In the genomic region with DNA sequence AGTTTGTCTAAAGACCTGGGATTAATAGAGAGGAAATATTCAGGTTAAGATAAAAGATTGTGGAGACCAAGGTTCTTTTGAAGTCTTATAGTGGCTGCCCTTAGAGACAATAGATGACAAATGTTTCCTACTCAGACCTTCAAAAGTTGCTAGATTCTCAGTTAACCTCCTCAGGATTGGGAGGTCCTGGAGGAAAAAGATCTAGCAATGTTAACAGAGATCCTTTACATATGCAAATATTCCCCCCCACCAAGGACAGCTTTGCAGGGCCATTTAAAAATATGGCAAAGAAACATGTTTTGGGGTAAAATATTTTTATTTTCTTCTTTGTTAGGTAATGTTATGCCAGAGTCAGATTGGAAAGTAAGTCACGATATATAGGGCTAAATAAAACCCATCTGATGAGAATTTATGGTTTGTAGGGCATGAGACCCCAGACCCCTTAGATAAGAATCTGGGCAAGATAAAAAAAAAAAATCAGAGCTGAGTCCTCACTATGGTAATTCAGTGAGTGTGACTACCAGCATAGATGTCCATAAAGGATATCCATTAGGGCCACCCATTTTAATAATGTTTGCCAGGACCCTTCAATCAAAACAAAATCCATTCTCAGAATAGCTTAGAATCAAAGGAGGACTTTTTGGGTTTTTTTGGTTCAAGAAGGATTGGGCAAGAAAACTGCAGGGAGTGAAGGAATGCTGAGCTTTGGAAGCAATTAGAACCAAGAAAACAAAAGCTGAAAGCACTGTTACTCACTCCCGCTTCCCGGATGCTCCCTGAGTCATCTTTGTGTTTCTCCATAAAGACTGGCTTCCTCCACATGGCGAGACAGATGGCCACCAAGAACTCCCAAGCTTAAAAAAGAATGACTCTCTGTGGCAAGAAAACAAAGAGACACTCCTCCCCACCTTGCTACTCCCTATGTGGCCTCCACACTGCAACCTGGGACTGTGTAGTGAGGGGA, we compare ENCODE assay signal across 11 cellular contexts. TPM values are rescaled to one million over a fixed set of nuclear protein-coding genes. Genes with fewer than 3 reads are reported as not detected.
A peak's percentile ranks its signal among the peaks of the same experiment; 100 is the strongest.
DNase-seq lines count a peak whose midpoint lies in the region; ATAC-seq, FAIRE-seq and TF ChIP-seq lines count a peak whose summit lies in the region.
"Had no signal": no experiment of that assay in that cellular context is flagged by ENCODE, and none has a peak within 500 bp of the region (broad histone marks: within the 10 kb centered on the region; RNA-seq: fewer than 3 reads in every experiment).

No MANE protein-coding gene starts in this region.

- H4K91ac ChIP-seq in H1 (replicated peaks; ENCODE audit: insufficient read length, low read length): no peak overlapping the region

- peak overlapping the region in 1 of 4 experiments; percentile 41; a peak in 1 of 7 replicates for H3K9ac ChIP-seq in H1 (replicated peaks in 1 of 4; ENCODE audit: extremely low read depth in 1 of 4, low read depth in 3 of 4, low read length in 3 of 4)
- no peak overlapping the region for H3K9ac ChIP-seq in mesendoderm (ENCODE audit: low read length)

- H3K4me2 ChIP-seq in H1 (ENCODE audit: insufficient read depth in 1 of 2, low read depth in 2 of 2, low read length in 2 of 2) (peak overlapping the region; percentile 3 to 43; a peak in 3 of 4 replicates), mesendoderm (ENCODE audit: low read length) (no peak overlapping the region)

- H3K4me3 ChIP-seq in H1 (ENCODE audit: extremely low read depth in 1 of 4, insufficient read depth in 2 of 4, low read depth in 3 of 4, low read length in 4 of 4) (peak overlapping the region in 2 of 4 experiments; percentile 7 to 9; a peak in 1 of 8 replicates), mesendoderm (ENCODE audit: low read length) (no peak overlapping the region)

- H3K36me3 ChIP-seq in H1 (ENCODE audit: control insufficient read depth in 2 of 4, insufficient read depth in 4 of 4, low read length in 3 of 4) (no peaks in the 10 kb centered on the region), mesendoderm (ENCODE audit: control insufficient read depth, insufficient read depth, low read length) (no peaks in the 10 kb centered on the region)

- 21% methylated on average over 4 of the region's 4 CpGs; no CpG with 5 or more reads in 1 of the 2 experiments for WGBS in H1 (ENCODE audit: extremely low coverage in 1 of 2, insufficient coverage in 1 of 2, insufficient read length in 1 of 2, insufficient replicate concordance in 2 of 2, low coverage in 1 of 2, low lambda C conversion rate in 2 of 2, missing lambda C conversion rate in 1 of 2), 2 experiments
- WGBS in mesendoderm (ENCODE audit: extremely low coverage, insufficient coverage, low lambda C conversion rate): no CpG with 5 or more reads among the region's 4 CpGs

- no peak overlapping the region for H2BK12ac ChIP-seq in H1 (ENCODE audit: low read depth, low read length)

- H3K79me1 ChIP-seq in H1 (ENCODE audit: low read depth, low read length): no peaks in the 10 kb centered on the region
- H3K79me1 ChIP-seq in mesendoderm (ENCODE audit: low read length): no peaks in the 10 kb centered on the region

- H2AFZ ChIP-seq in H1 (ENCODE audit: low read length): peak overlapping the region; percentile 87; the same call in 1 of the 2 replicates

- H3K27ac ChIP-seq in H1 (ENCODE audit: low read depth, low read length) (peak overlapping the region; percentile 77; the same call in 1 of the 2 replicates), mesendoderm (ENCODE audit: low read depth, low read length) (peak overlapping the region; percentile 92)

- no peak overlapping the region for H4K8ac ChIP-seq in H1 (ENCODE audit: extremely low read depth, insufficient read depth, low read length)
- H4K8ac ChIP-seq in mesendoderm (ENCODE audit: low read depth, low read length): peak overlapping the region; percentile 39

- peak overlapping the region; percentile 91; the same call in 1 of the 2 replicates for H2BK5ac ChIP-seq in H1 (ENCODE audit: low read depth, low read length)
- peak overlapping the region; percentile 31 for H2BK5ac ChIP-seq in mesendoderm (ENCODE audit: low read length)

- CTCF ChIA-PET in H1 (lab: Charles Lee; ENCODE audit: partially characterized antibody): interaction anchor here (0.6 to 2.1 kb wide), 6 partner anchors 11 to 184 kb away, joined by 3 to 9 read pairs (median 4); no protein-coding TSS in a partner anchor

- H3K27me3 ChIP-seq in H1 (replicated peaks in 1 of 4; ENCODE audit: control insufficient read depth in 3 of 4, extremely low read depth in 1 of 4, insufficient read depth in 3 of 4, low read length in 3 of 4) (no peaks in the 10 kb centered on the region), mesendoderm (ENCODE audit: insufficient read depth, low read length, poor library complexity) (no peaks in the 10 kb centered on the region)

- H2BK15ac ChIP-seq in H1 (ENCODE audit: low read length) (no peak overlapping the region), mesendoderm (replicated peaks; ENCODE audit: low read depth) (peak overlapping the region; percentile 27)

- H3K14ac ChIP-seq in H1 (ENCODE audit: insufficient read length): no peak overlapping the region

- H3K18ac ChIP-seq in H1 (ENCODE audit: extremely low read depth, low read length) (0 out of 2 replicates have a peak overlapping the region, but pooled peaks have one; percentile 9), mesendoderm (ENCODE audit: low read length) (peak overlapping the region; percentile 71)

- TF ChIP-seq POLR2A in H1 (IDR thresholded peaks at IDR 0.05; ENCODE audit: control extremely low read depth in 1 of 2, low read depth in 2 of 2, low read length in 2 of 2): peak in 1 of 2 experiments; percentile 41; a peak in 1 of 3 replicates

- H3K79me2 ChIP-seq in H1 (ENCODE audit: control insufficient read depth in 1 of 2, insufficient read depth in 2 of 2, low read length in 2 of 2): no peaks in the 10 kb centered on the region
- H3K79me2 ChIP-seq in mesendoderm (ENCODE audit: control insufficient read depth, insufficient read depth, low read length): no peaks in the 10 kb centered on the region

- no peaks in the 10 kb centered on the region for H4K20me1 ChIP-seq in H1 (replicated peaks in 1 of 2; ENCODE audit: control insufficient read depth in 1 of 2, insufficient read depth in 2 of 2, low read length in 2 of 2)

- H3K4me1 ChIP-seq in H1 (replicated peaks in 1 of 4; ENCODE audit: control insufficient read depth in 3 of 4, insufficient read depth in 4 of 4, low read length in 3 of 4) (peaks cover 2 to 14% (median 5%) of the 10 kb centered on the region in 4 experiments; a peak in 6 of 7 replicates), mesendoderm (ENCODE audit: control insufficient read depth, low read depth, low read length) (peaks cover 3% of the 10 kb centered on the region)

- POLR2A ChIA-PET in H1 (lab: Charles Lee; ENCODE audit: partially characterized antibody): interaction anchor here (0.6 to 1.4 kb wide), 13 partner anchors 8 to 1562 kb away, joined by 3 to 8 read pairs (median 4); no protein-coding TSS in a partner anchor

- peak; percentile 54 for DNase-seq in Ammon's horn (ENCODE audit: low spot score)
- DNase-seq in M059J (ENCODE audit: low read depth): peak; percentile 86
- DNase-seq in H1 (ENCODE audit: low read depth in 1 of 2, low spot score in 2 of 2): no peak
- DNase-seq in mesendoderm: peak; percentile 91
- DNase-seq in activated CD4-positive, alpha-beta T cell treated with anti-CD3 and anti-CD28 coated beads, Interleukin-2, amount 50 U/mL, for 4 hours: no peak
- DNase-seq in NCI-H2029 (lab: John Stamatoyannopoulos, UW): no peak
- no peak for DNase-seq in left ventricle myocardium superior
- no peak for DNase-seq in NCI-H748 treated with DMSO at 0.1 percent for 48 hours (lab: John Stamatoyannopoulos, UW)
- DNase-seq: activated naive CD4-positive, alpha-beta T cell; natural killer cell had no signal

- H4K5ac ChIP-seq in H1 (ENCODE audit: insufficient read length, low read depth, low read length) (peak overlapping the region; percentile 41), mesendoderm (ENCODE audit: low read length) (no peak overlapping the region)

- no peak for TF ChIP-seq EP300 in H1 (IDR thresholded peaks at IDR 0.05; ENCODE audit: borderline replicate concordance in 1 of 2, low read depth in 2 of 2, low read length in 2 of 2)

- intact Hi-C loops in left ventricle myocardium superior (cut with micrococcal nuclease): no loop called here

- TF ChIP-seq RAD21 in H1 (IDR thresholded peaks at IDR 0.05 in 1 of 2, conservative IDR thresholded peaks at IDR 0.05 in 1 of 2; ENCODE audit: low read depth in 2 of 2, low read length in 2 of 2): no peak

- H2BK120ac ChIP-seq in H1 (replicated peaks; ENCODE audit: low read depth, low read length): peak overlapping the region; percentile 17
- peak overlapping the region; percentile 24 for H2BK120ac ChIP-seq in mesendoderm (ENCODE audit: low read depth, low read length)

- no peak overlapping the region for H2BK20ac ChIP-seq in H1 (ENCODE audit: low read length)

- H3K23me2 ChIP-seq in H1 (ENCODE audit: low read depth, low read length): no peaks in the 10 kb centered on the region

- no peak for TF ChIP-seq CTCF in H1 (IDR thresholded peaks at IDR 0.05; ENCODE audit: control extremely low read depth in 1 of 3, insufficient read depth in 1 of 3, low read depth in 1 of 3, low read length in 3 of 3)

- H3K9me3 ChIP-seq in H1 (ENCODE audit: insufficient read depth in 2 of 2, low read depth in 1 of 2, low read length in 1 of 2): no peaks in the 10 kb centered on the region

- FAIRE-seq in H1 (lab: Jason Lieb, UNC): no peak

- H3K56ac ChIP-seq in H1 (replicated peaks; ENCODE audit: insufficient read length, low read depth, low read length) (no peak overlapping the region), mesendoderm (ENCODE audit: low read length) (peak overlapping the region; percentile 59)

- H2AK5ac ChIP-seq in H1 (ENCODE audit: low read depth, low read length): no peak overlapping the region
- H2AK5ac ChIP-seq in mesendoderm (ENCODE audit: low read length): no peak overlapping the region

- no peak overlapping the region for H3K4ac ChIP-seq in H1 (replicated peaks; ENCODE audit: insufficient read length, low read depth, low read length)
- peak overlapping the region; percentile 37 for H3K4ac ChIP-seq in mesendoderm (ENCODE audit: low read depth, low read length)

- H3K23ac ChIP-seq in H1 (ENCODE audit: insufficient read length) (no peak overlapping the region), mesendoderm (ENCODE audit: low read length) (no peak overlapping the region)

- no peak for ATAC-seq in left ventricle myocardium superior
- ATAC-seq: natural killer cell had no signal

RNA-seq across cellular contexts. Expression of a gene that starts 28.2 kb away (rescaled TPM):
- total RNA-seq in M059J (2014; rRNA removed; shearing (Covaris generic)): not detected in 2 replicates
- 0.65 TPM in 1 of 2 replicates, not detected in the other for total RNA-seq in H1 (2021; fragmentation: NEBNext Ultra II Directional; extraction: Animal tissue kit (Norgen Biotek cat#: 25700))
- polyA plus RNA-seq in H1 (2011; rRNA removed): 0.12 and 0.17 TPM in 2 replicates
- polyA plus RNA-seq in H1 (2011; cell fraction: cytosol; rRNA removed): 0.36 TPM
- polyA plus RNA-seq in H1 (2011; cell fraction: nucleus; rRNA removed): 0.34 TPM
- 0.36 to 0.58 TPM in 2 of 4 replicates, not detected in the others for polyA plus RNA-seq in H1 (2012, experiment 1 of 2)
- polyA plus RNA-seq in H1 (2012, experiment 2 of 2): not detected
- 2.7 TPM for polyA plus RNA-seq in H1 (2013, experiment 1 of 2)
- 3.8 TPM for polyA plus RNA-seq in H1 (2013, experiment 2 of 2)
- not detected in 2 replicates for polyA minus RNA-seq in H1 (2011; rRNA and poly(A)+ RNA removed)
- not detected for polyA minus RNA-seq in H1 (2011; cell fraction: cytosol; rRNA and poly(A)+ RNA removed)
- polyA minus RNA-seq in H1 (2011; cell fraction: nucleus; rRNA and poly(A)+ RNA removed): not detected
- polyA plus RNA-seq in mesendoderm (2013, experiment 1 of 2): 1.4 TPM
- polyA plus RNA-seq in mesendoderm (2013, experiment 2 of 2): 1.7 TPM
- not detected for total RNA-seq in left ventricle myocardium superior
- polyA plus RNA-seq: esophagus had no signal

RNA-seq across cellular contexts. Expression of a gene that starts 44.1 kb away (rescaled TPM):
- 0.07 and 0.12 TPM in 2 replicates for total RNA-seq in M059J (2014; rRNA removed; shearing (Covaris generic))
- total RNA-seq in H1 (2021; fragmentation: NEBNext Ultra II Directional; extraction: Animal tissue kit (Norgen Biotek cat#: 25700)): 1.2 and 1.4 TPM in 2 replicates
- polyA plus RNA-seq in H1 (2011; rRNA removed): 1.6 and 2.9 TPM in 2 replicates
- polyA plus RNA-seq in H1 (2011; cell fraction: cytosol; rRNA removed): 1.8 TPM
- polyA plus RNA-seq in H1 (2011; cell fraction: nucleus; rRNA removed): 4.3 TPM
- polyA plus RNA-seq in H1 (2012, experiment 1 of 2): 1.1 to 1.9 TPM (median 1.5 TPM) in 4 replicates
- 0.81 TPM for polyA plus RNA-seq in H1 (2012, experiment 2 of 2)
- 2.3 TPM for polyA plus RNA-seq in H1 (2013, experiment 1 of 2)
- 2.1 TPM for polyA plus RNA-seq in H1 (2013, experiment 2 of 2)
- polyA minus RNA-seq in H1 (2011; rRNA and poly(A)+ RNA removed): 0.22 and 0.25 TPM in 2 replicates
- not detected for polyA minus RNA-seq in H1 (2011; cell fraction: cytosol; rRNA and poly(A)+ RNA removed)
- polyA minus RNA-seq in H1 (2011; cell fraction: nucleus; rRNA and poly(A)+ RNA removed): 0.80 TPM
- 0.20 TPM for polyA plus RNA-seq in mesendoderm (2013, experiment 1 of 2)
- 0.20 TPM for polyA plus RNA-seq in mesendoderm (2013, experiment 2 of 2)
- not detected for total RNA-seq in left ventricle myocardium superior
- polyA plus RNA-seq: esophagus had no signal

RNA-seq across cellular contexts. Expression of a gene that starts 45.7 kb away (rescaled TPM):
- not detected in 2 replicates for total RNA-seq in M059J (2014; rRNA removed; shearing (Covaris generic))
- not detected in 2 replicates for total RNA-seq in H1 (2021; fragmentation: NEBNext Ultra II Directional; extraction: Animal tissue kit (Norgen Biotek cat#: 25700))
- polyA plus RNA-seq in H1 (2011; rRNA removed): not detected in 2 replicates
- not detected for polyA plus RNA-seq in H1 (2011; cell fraction: cytosol; rRNA removed)
- not detected for polyA plus RNA-seq in H1 (2011; cell fraction: nucleus; rRNA removed)
- polyA plus RNA-seq in H1 (2012, experiment 1 of 2): not detected in 4 replicates
- polyA plus RNA-seq in H1 (2012, experiment 2 of 2): not detected
- polyA plus RNA-seq in H1 (2013, experiment 1 of 2): not detected
- polyA plus RNA-seq in H1 (2013, experiment 2 of 2): not detected
- polyA minus RNA-seq in H1 (2011; rRNA and poly(A)+ RNA removed): not detected in 2 replicates
- polyA minus RNA-seq in H1 (2011; cell fraction: cytosol; rRNA and poly(A)+ RNA removed): not detected
- not detected for polyA minus RNA-seq in H1 (2011; cell fraction: nucleus; rRNA and poly(A)+ RNA removed)
- polyA plus RNA-seq in mesendoderm (2013, experiment 1 of 2): not detected
- not detected for polyA plus RNA-seq in mesendoderm (2013, experiment 2 of 2)
- not detected for total RNA-seq in left ventricle myocardium superior
- total RNA-seq: natural killer cell had no signal
- polyA plus RNA-seq: esophagus had no signal

Comparison
In these comparisons a context has a peak if more than half of its experiments do, and no peak if none do; other contexts are left out.
1. DNase-seq: peak in Ammon's horn (single experiment), M059J (single experiment) and mesendoderm (single experiment); none in H1 (0 of 2), activated CD4-positive, alpha-beta T cell treated with anti-CD3 and anti-CD28 coated beads, Interleukin-2, amount 50 U/mL, for 4 hours (0 of 2), NCI-H2029 (single experiment), left ventricle myocardium superior (single experiment) and NCI-H748 treated with DMSO at 0.1 percent for 48 hours (single experiment).